Comparison of ENCODE assay signal across 13 cellular contexts in the genomic region with DNA sequence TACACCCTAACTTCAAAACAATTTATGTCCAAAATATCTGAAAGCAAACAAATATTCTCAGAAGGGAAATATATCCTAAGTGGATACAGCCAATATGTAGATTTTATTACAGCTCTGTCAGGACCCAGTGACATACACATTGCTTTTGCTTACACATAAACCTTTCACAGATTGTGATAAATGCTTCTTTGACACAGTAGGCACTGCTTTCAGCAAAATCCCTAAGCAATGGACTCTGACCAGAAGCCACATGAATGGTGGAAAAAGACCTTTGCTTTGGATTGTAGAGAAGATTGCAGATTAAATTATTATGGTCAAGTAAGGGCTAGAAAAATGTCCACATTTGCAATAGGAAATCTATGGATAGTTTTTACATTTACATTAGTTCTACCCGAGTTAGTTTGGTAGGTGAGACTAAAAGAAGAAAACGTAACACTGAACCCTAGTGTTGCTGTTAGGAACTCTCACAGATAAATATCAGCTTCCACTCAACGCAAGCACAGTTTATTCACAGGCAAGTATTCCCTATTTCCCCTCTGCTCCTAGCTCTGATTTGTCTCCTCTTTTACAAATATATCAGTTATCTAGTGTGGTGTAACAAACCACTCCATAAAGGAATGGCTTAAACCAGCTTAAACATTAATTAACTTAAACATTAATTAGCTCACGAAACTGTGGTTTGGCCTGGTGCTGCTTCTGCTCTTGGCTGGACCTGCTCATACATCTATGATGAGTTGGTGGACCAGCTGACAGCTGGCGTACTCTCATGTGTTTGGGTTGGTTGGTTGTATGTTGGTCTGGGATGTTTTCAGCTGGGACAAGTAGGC. TPM values are rescaled to one million over a fixed set of nuclear protein-coding genes. Genes with fewer than 3 reads are reported as not detected.
DNase-seq lines count a peak whose midpoint lies in the region; ATAC-seq lines count a peak whose summit lies in the region.
"Had no signal": no experiment of that assay in that cellular context is flagged by ENCODE, and none has a peak within 500 bp of the region (broad histone marks: within the 10 kb centered on the region; RNA-seq: fewer than 3 reads in every experiment).

No MANE protein-coding gene starts in this region.

- no peaks in the 10 kb centered on the region for H3K27me3 ChIP-seq in trophoblast cell (ENCODE audit: insufficient read depth, low read length)
- H3K27me3 ChIP-seq: BLaER1, MG63 had no signal

- no peak overlapping the region for H4K8ac ChIP-seq in trophoblast cell (ENCODE audit: low read depth, low read length)

- no peaks in the 10 kb centered on the region for H3K4me1 ChIP-seq in trophoblast cell (ENCODE audit: control insufficient read depth in 1 of 2, insufficient read depth in 2 of 2, low read length in 2 of 2)
- H3K4me1 ChIP-seq: BLaER1 had no signal

- peak; percentile 73 for ATAC-seq in GM18867 (IDR thresholded peaks at IDR 0.05; ENCODE audit: unreplicated experiment)
- ATAC-seq in HG02623 (IDR thresholded peaks at IDR 0.05; ENCODE audit: unreplicated experiment) = peak; percentile 52
- no peak for ATAC-seq in activated CD8-positive, alpha-beta T cell treated with anti-CD3 and anti-CD28 coated beads, Interleukin-2, amount 10 ng/mL, durations not matched to agents 7 days and 5 days

- no peak overlapping the region for H3K9ac ChIP-seq in trophoblast cell (ENCODE audit: low read length)
- H3K9ac ChIP-seq: BLaER1 had no signal

- no peak overlapping the region for H3K4me3 Mint-ChIP-seq in activated CD8-positive, alpha-beta T cell treated with anti-CD3 and anti-CD28 coated beads, Interleukin-2, amount 10 ng/mL, durations not matched to agents 7 days and 5 days
- H3K4me3 Mint-ChIP-seq: activated naive CD4-positive, alpha-beta T cell treated with anti-CD3 and anti-CD28 coated beads, Interleukin-2, amount 50 U/mL, for 24 hours had no signal

- H2BK120ac ChIP-seq in trophoblast cell (ENCODE audit: insufficient read depth, low read length, poor library complexity) = no peak overlapping the region

- no peak overlapping the region for H2BK5ac ChIP-seq in trophoblast cell (ENCODE audit: low read depth, low read length, poor library complexity)

- no peak overlapping the region for H4K91ac ChIP-seq in trophoblast cell (ENCODE audit: low read depth, low read length)

- H3K27ac ChIP-seq in trophoblast cell (ENCODE audit: low read depth, low read length) = no peak overlapping the region
- H3K27ac ChIP-seq: BLaER1 had no signal

- H3K14ac ChIP-seq in trophoblast cell (ENCODE audit: low read length) = no peak overlapping the region

- no peak overlapping the region for H2AK5ac ChIP-seq in trophoblast cell (ENCODE audit: low read length)

- WGBS in trophoblast cell (ENCODE audit: extremely low coverage, insufficient coverage, insufficient read length) = no CpG with 5 or more reads among the region's 5 CpGs

- no peak overlapping the region for H3K27ac Mint-ChIP-seq in activated CD8-positive, alpha-beta T cell treated with anti-CD3 and anti-CD28 coated beads, Interleukin-2, amount 10 ng/mL, durations not matched to agents 7 days and 5 days
- H3K27ac Mint-ChIP-seq: activated naive CD4-positive, alpha-beta T cell treated with anti-CD3 and anti-CD28 coated beads, Interleukin-2, amount 50 U/mL, for 24 hours had no signal

- H3K36me3 ChIP-seq in trophoblast cell (ENCODE audit: control insufficient read depth in 1 of 2, insufficient read depth in 2 of 2, low read length in 2 of 2) = no peaks in the 10 kb centered on the region
- H3K36me3 ChIP-seq: BLaER1, MG63 had no signal

- no peaks in the 10 kb centered on the region for H3K79me1 ChIP-seq in trophoblast cell (ENCODE audit: low read length)

- H4K12ac ChIP-seq in trophoblast cell (ENCODE audit: low read depth, low read length) = no peak overlapping the region

- CTCF ChIA-PET in activated CD8-positive, alpha-beta T cell treated with anti-CD3 and anti-CD28 coated beads, Interleukin-2, amount 10 ng/mL, durations not matched to agents 7 days and 5 days (lab: Charles Lee) = interaction anchor here (0.7 to 6.1 kb wide), 8 partner anchors 11 to 222 kb away, joined by 3 to 61 read pairs (median 4); no protein-coding TSS in a partner anchor

- in situ Hi-C loops in KBM-7 (cut with MboI; ENCODE audit: low pct_unique_long_range_greater_than_20kb, low sequenced_read_pairs) = no loop called here

- no peak overlapping the region for H3K4me2 ChIP-seq in trophoblast cell (ENCODE audit: low read length)
- H3K4me2 ChIP-seq: BLaER1 had no signal

- H3K9me3 ChIP-seq in trophoblast cell (ENCODE audit: insufficient read depth, low read depth, low read length) = no peaks in the 10 kb centered on the region
- H3K9me3 ChIP-seq: BLaER1 had no signal

- H3K36me3 Mint-ChIP-seq in activated CD8-positive, alpha-beta T cell treated with anti-CD3 and anti-CD28 coated beads, Interleukin-2, amount 10 ng/mL, durations not matched to agents 7 days and 5 days (ENCODE audit: low read depth) = no peaks in the 10 kb centered on the region
- H3K36me3 Mint-ChIP-seq: activated naive CD4-positive, alpha-beta T cell treated with anti-CD3 and anti-CD28 coated beads, Interleukin-2, amount 50 U/mL, for 24 hours had no signal

- H3K4me1 Mint-ChIP-seq in activated CD8-positive, alpha-beta T cell treated with anti-CD3 and anti-CD28 coated beads, Interleukin-2, amount 10 ng/mL, durations not matched to agents 7 days and 5 days (ENCODE audit: low read depth) = no peaks in the 10 kb centered on the region
- H3K4me1 Mint-ChIP-seq: activated naive CD4-positive, alpha-beta T cell treated with anti-CD3 and anti-CD28 coated beads, Interleukin-2, amount 50 U/mL, for 24 hours had no signal

- no peak overlapping the region for H3K23ac ChIP-seq in trophoblast cell (ENCODE audit: low read length)

- no peak overlapping the region for H3K4me3 ChIP-seq in trophoblast cell (ENCODE audit: low read depth, low read length)
- H3K4me3 ChIP-seq: BLaER1, MG63 had no signal

- no peak overlapping the region for H2BK12ac ChIP-seq in trophoblast cell (ENCODE audit: low read length)

- H3K9me3 Mint-ChIP-seq in activated CD8-positive, alpha-beta T cell treated with anti-CD3 and anti-CD28 coated beads, Interleukin-2, amount 10 ng/mL, durations not matched to agents 7 days and 5 days (ENCODE audit: insufficient read depth) = no peaks in the 10 kb centered on the region
- H3K9me3 Mint-ChIP-seq: activated naive CD4-positive, alpha-beta T cell treated with anti-CD3 and anti-CD28 coated beads, Interleukin-2, amount 50 U/mL, for 24 hours had no signal

- no peak overlapping the region for H3K18ac ChIP-seq in trophoblast cell (ENCODE audit: low read length)

- no peaks in the 10 kb centered on the region for H3K79me2 ChIP-seq in trophoblast cell (ENCODE audit: control insufficient read depth, insufficient read depth, low read length, poor library complexity)

- POLR2A ChIA-PET in activated CD8-positive, alpha-beta T cell treated with anti-CD3 and anti-CD28 coated beads, Interleukin-2, amount 10 ng/mL, durations not matched to agents 7 days and 5 days (lab: Charles Lee) = no interaction called here

- peaks cover 11% of the 10 kb centered on the region for H3K27me3 Mint-ChIP-seq in activated CD8-positive, alpha-beta T cell treated with anti-CD3 and anti-CD28 coated beads, Interleukin-2, amount 10 ng/mL, durations not matched to agents 7 days and 5 days (ENCODE audit: low read depth)
- H3K27me3 Mint-ChIP-seq: activated naive CD4-positive, alpha-beta T cell treated with anti-CD3 and anti-CD28 coated beads, Interleukin-2, amount 50 U/mL, for 24 hours had no signal

- H3K4ac ChIP-seq in trophoblast cell (ENCODE audit: low read depth, low read length) = no peak overlapping the region

- no peak overlapping the region for H2AFZ ChIP-seq in trophoblast cell (ENCODE audit: insufficient read depth, low read length, poor library complexity)

- DNase-seq in KBM-7 = peak; percentile 19
- peak; percentile 0 for DNase-seq in islet precursor cell
- no peak for DNase-seq in 8988T
- no peak for DNase-seq in trophoblast cell
- no peak for DNase-seq in medulla oblongata (ENCODE audit: extremely low spot score)
- no peak for DNase-seq in activated CD8-positive, alpha-beta T cell treated with anti-CD3 and anti-CD28 coated beads, Interleukin-2, amount 10 ng/mL, durations not matched to agents 7 days and 5 days
- DNase-seq: activated CD4-positive, alpha-beta T cell treated with anti-CD3 and anti-CD28 coated beads, Interleukin-2, amount 50 U/mL, for 4 hours; cerebellar nuclear complex; MG63 had no signal

RNA-seq across cellular contexts. Expression of gene SERPINE2, which starts 23.6 kb away (rescaled TPM):
- 169 and 186 TPM in 2 replicates for polyA plus RNA-seq in trophoblast cell (2013)
- total RNA-seq in activated CD8-positive, alpha-beta T cell treated with anti-CD3 and anti-CD28 coated beads, Interleukin-2, amount 10 ng/mL, durations not matched to agents 7 days and 5 days = 10 to 100 TPM; 22.2 to 22.5 TPM

Comparison
In these comparisons a context has a peak if more than half of its experiments do, and no peak if none do; other contexts are left out.
1. DNase-seq: peak in KBM-7 (single experiment) and islet precursor cell (single experiment); none in 8988T (single experiment), trophoblast cell (0 of 2), medulla oblongata (single experiment) and activated CD8-positive, alpha-beta T cell treated with anti-CD3 and anti-CD28 coated beads, Interleukin-2, amount 10 ng/mL, durations not matched to agents 7 days and 5 days (single experiment).